Comparison of ENCODE assay signal across 20 cellular contexts in genomic region chr13:36352350-36352749, GRCh38. TPM values are rescaled to one million over a fixed set of nuclear protein-coding genes. Genes with fewer than 3 reads are reported as not detected.
DNase-seq lines count a peak whose midpoint lies in the region; ATAC-seq, FAIRE-seq and TF ChIP-seq lines count a peak whose summit lies in the region.
"Had no signal": no experiment of that assay in that cellular context is flagged by ENCODE, and none has a peak within 500 bp of the region (broad histone marks: within the 10 kb centered on the region; RNA-seq: fewer than 3 reads in every experiment).

No MANE protein-coding gene starts in this region.

- H3K9me3 ChIP-seq in mesenchymal stem cell (ENCODE audit: control insufficient read depth, low read length): no peaks in the 10 kb centered on the region
- H3K9me3 ChIP-seq in effector memory CD4-positive, alpha-beta T cell (ENCODE audit: control insufficient read depth, low read length): no peaks in the 10 kb centered on the region
- H3K9me3 ChIP-seq: A549 had no signal

- DNase-seq in AG20443 (ENCODE audit: low spot score) (peak; percentile 16), RCC 7860 (ENCODE audit: low spot score) (peak; percentile 31), choroid plexus epithelial cell (ENCODE audit: low read depth) (peak; percentile 53), mesenchymal stem cell (peak; percentile 21), NCI-H146 (lab: John Stamatoyannopoulos, UW) (no peak)
- DNase-seq in activated T-cell treated with anti-CD3 and anti-CD28 coated beads, Interleukin-2, amount 50 U/mL, for 72 hours: no peak
- no peak for DNase-seq in effector memory CD4-positive, alpha-beta T cell
- DNase-seq: Calu3; CD4-positive, CD25-positive, alpha-beta regulatory T cell; DMS79; H7; Kasumi-1; NCI-H1417; NCI-H2029; NCI-H510A; NCI-H82; SHP77 had no signal

- peak overlapping the region; percentile 67 for H3K27ac ChIP-seq in mesenchymal stem cell (ENCODE audit: low read length, poor library complexity, severe bottlenecking)
- no peak overlapping the region for H3K27ac ChIP-seq in effector memory CD4-positive, alpha-beta T cell (ENCODE audit: insufficient read depth, low read length, poor library complexity, severe bottlenecking)
- H3K27ac ChIP-seq: A549 had no signal

- peak overlapping the region in 1 of 2 experiments; percentile 24 for H3K18ac ChIP-seq in mesenchymal stem cell (ENCODE audit: low read depth in 1 of 2, low read length in 2 of 2)

- H2AFZ ChIP-seq in mesenchymal stem cell (ENCODE audit: low read depth, low read length): no peak overlapping the region

- no peaks in the 10 kb centered on the region for H3K9me3 Mint-ChIP-seq in activated T-cell treated with anti-CD3 and anti-CD28 coated beads, Interleukin-2, amount 50 U/mL, for 72 hours

- no peaks in the 10 kb centered on the region for H3K27me3 ChIP-seq in mesenchymal stem cell (ENCODE audit: control insufficient read depth in 1 of 2, insufficient read depth in 1 of 2, low read length in 2 of 2)
- H3K27me3 ChIP-seq in effector memory CD4-positive, alpha-beta T cell (replicated peaks; ENCODE audit: control insufficient read depth, insufficient read depth, low read length, poor library complexity, severe bottlenecking): peaks cover 2% of the 10 kb centered on the region

- peaks cover 11% of the 10 kb centered on the region for H3K79me1 ChIP-seq in mesenchymal stem cell (replicated peaks; ENCODE audit: low read length, poor library complexity, severe bottlenecking)

- no peak overlapping the region for H2BK5ac ChIP-seq in mesenchymal stem cell (ENCODE audit: low read depth, low read length, poor library complexity, severe bottlenecking)

- FAIRE-seq in RCC 7860 (lab: Jason Lieb, UNC): peak; percentile 76
- FAIRE-seq: A549 had no signal

- H3K4ac ChIP-seq in mesenchymal stem cell (ENCODE audit: low read depth in 1 of 2, low read length in 2 of 2): no peak overlapping the region

- H3K36me3 ChIP-seq in mesenchymal stem cell (ENCODE audit: control insufficient read depth in 1 of 2, insufficient read depth in 2 of 2, low read depth in 1 of 2, low read length in 2 of 2): no peaks in the 10 kb centered on the region
- no peaks in the 10 kb centered on the region for H3K36me3 ChIP-seq in effector memory CD4-positive, alpha-beta T cell (ENCODE audit: control insufficient read depth, insufficient read depth, low read length)

- no peak overlapping the region for H3K4me3 Mint-ChIP-seq in activated T-cell treated with anti-CD3 and anti-CD28 coated beads, Interleukin-2, amount 50 U/mL, for 72 hours
- H3K4me3 Mint-ChIP-seq: CD4-positive, CD25-positive, alpha-beta regulatory T cell had no signal

- no peak overlapping the region for H2BK15ac ChIP-seq in mesenchymal stem cell (ENCODE audit: low read depth, poor library complexity, severe bottlenecking)

- no peak overlapping the region for H3K4me3 ChIP-seq in choroid plexus epithelial cell (ENCODE audit: low read depth, low read length)
- no peak overlapping the region for H3K4me3 ChIP-seq in mesenchymal stem cell (ENCODE audit: insufficient read depth in 1 of 2, low read depth in 1 of 2, low read length in 2 of 2)
- H3K4me3 ChIP-seq in effector memory CD4-positive, alpha-beta T cell (ENCODE audit: insufficient read depth, low read depth, low read length, poor library complexity, severe bottlenecking): no peak overlapping the region
- H3K4me3 ChIP-seq: A549 had no signal

- H3K4me1 Mint-ChIP-seq in activated T-cell treated with anti-CD3 and anti-CD28 coated beads, Interleukin-2, amount 50 U/mL, for 72 hours (ENCODE audit: low read depth): peaks cover under 1% of the 10 kb centered on the region
- H3K4me1 Mint-ChIP-seq: CD4-positive, CD25-positive, alpha-beta regulatory T cell had no signal

- H3K14ac ChIP-seq in mesenchymal stem cell (ENCODE audit: low read length in 2 of 2): no peak overlapping the region

- no peak overlapping the region for H2BK12ac ChIP-seq in mesenchymal stem cell (ENCODE audit: low read length in 2 of 2)

- H4K8ac ChIP-seq in mesenchymal stem cell (ENCODE audit: low read length): no peak overlapping the region

- H4K91ac ChIP-seq in mesenchymal stem cell (ENCODE audit: low read length): no peak overlapping the region

- no peak overlapping the region for H3K27ac Mint-ChIP-seq in activated T-cell treated with anti-CD3 and anti-CD28 coated beads, Interleukin-2, amount 50 U/mL, for 72 hours
- H3K27ac Mint-ChIP-seq: CD4-positive, CD25-positive, alpha-beta regulatory T cell had no signal

- H2AK5ac ChIP-seq in mesenchymal stem cell (ENCODE audit: low read length, severe bottlenecking): no peak overlapping the region

- ATAC-seq in activated T-cell treated with anti-CD3 and anti-CD28 coated beads, Interleukin-2, amount 50 U/mL, for 72 hours (replicated peaks in 1 of 2): no peak
- ATAC-seq in HG03280 (IDR thresholded peaks at IDR 0.05; ENCODE audit: unreplicated experiment): no peak
- ATAC-seq: A549, Panc1 had no signal

- no peak overlapping the region for H3K9ac ChIP-seq in mesenchymal stem cell (ENCODE audit: low read length)

- peaks cover 15% of the 10 kb centered on the region for H3K4me1 ChIP-seq in mesenchymal stem cell (ENCODE audit: control insufficient read depth, insufficient read depth, low read depth, low read length)
- no peaks in the 10 kb centered on the region for H3K4me1 ChIP-seq in effector memory CD4-positive, alpha-beta T cell (ENCODE audit: control insufficient read depth, insufficient read depth, low read length, poor library complexity, severe bottlenecking)
- H3K4me1 ChIP-seq: A549 had no signal

- no peak overlapping the region for H3K4me2 ChIP-seq in mesenchymal stem cell (ENCODE audit: low read length, poor library complexity, severe bottlenecking)
- H3K4me2 ChIP-seq: A549 had no signal

- no peak for TF ChIP-seq CTCF in choroid plexus epithelial cell (conservative IDR thresholded peaks at IDR 0.05; ENCODE audit: low read depth, low read length)

- H3K27me3 Mint-ChIP-seq in activated T-cell treated with anti-CD3 and anti-CD28 coated beads, Interleukin-2, amount 50 U/mL, for 72 hours (ENCODE audit: low read depth): no peaks in the 10 kb centered on the region

- H3K23ac ChIP-seq in mesenchymal stem cell (ENCODE audit: low read length in 2 of 2): no peak overlapping the region

- H3K36me3 Mint-ChIP-seq in activated T-cell treated with anti-CD3 and anti-CD28 coated beads, Interleukin-2, amount 50 U/mL, for 72 hours (ENCODE audit: insufficient read depth in 2 of 2): no peaks in the 10 kb centered on the region
- H3K36me3 Mint-ChIP-seq: CD4-positive, CD25-positive, alpha-beta regulatory T cell had no signal

- H2BK120ac ChIP-seq in mesenchymal stem cell (ENCODE audit: low read depth, low read length): no peak overlapping the region

RNA-seq across cellular contexts. Expression of gene SPART, which starts 6.2 kb away (rescaled TPM):
- polyA plus RNA-seq in mesenchymal stem cell (2013, experiment 1 of 2): 87.6 TPM
- 86.1 TPM for polyA plus RNA-seq in mesenchymal stem cell (2013, experiment 2 of 2)
- 10 to 100 TPM; 12.2 to 23.4 TPM for total RNA-seq in activated T-cell treated with anti-CD3 and anti-CD28 coated beads, Interleukin-2, amount 50 U/mL, for 72 hours
- total RNA-seq: Calu3 had no signal

RNA-seq across cellular contexts. Expression of gene CCDC169, which starts 54.7 kb away (rescaled TPM):
- polyA plus RNA-seq in mesenchymal stem cell (2013, experiment 1 of 2): 1.9 TPM
- 1.4 TPM for polyA plus RNA-seq in mesenchymal stem cell (2013, experiment 2 of 2)
- total RNA-seq in activated T-cell treated with anti-CD3 and anti-CD28 coated beads, Interleukin-2, amount 50 U/mL, for 72 hours: 1 to 10 TPM in 1 of 2 donors, under 1 TPM in 1; 0.70 to 1.4 TPM
- total RNA-seq: Calu3; CD4-positive, CD25-positive, alpha-beta regulatory T cell had no signal
- polyA plus RNA-seq: CD4-positive, CD25-positive, alpha-beta regulatory T cell had no signal

Comparison
In these comparisons a context has a peak if more than half of its experiments do, and no peak if none do; other contexts are left out.
1. DNase-seq: peak in AG20443 (single experiment), RCC 7860 (single experiment), choroid plexus epithelial cell (single experiment) and mesenchymal stem cell (single experiment); none in NCI-H146 (single experiment), activated T-cell treated with anti-CD3 and anti-CD28 coated beads, Interleukin-2, amount 50 U/mL, for 72 hours (0 of 2) and effector memory CD4-positive, alpha-beta T cell (0 of 3).